1 cellular context compared by ENCODE assay signal in genomic region chr2:128027278-128027800, GRCh38.
A peak's percentile ranks its signal among the peaks of the same experiment; 100 is the strongest.
TF ChIP-seq lines count a peak whose summit lies in the region.

No MANE protein-coding gene starts in this region.

TF ChIP-seq in K562, 482 proteins besides CTCF, POLR2A, EP300 and RAD21 (continued from another document and continues in another):
- TF ChIP-seq CHAMP1 (IDR thresholded peaks at IDR 0.05), result no peak
- peak; percentile 85 for TF ChIP-seq TAF1 (IDR thresholded peaks at IDR 0.05; ENCODE audit: control insufficient read depth, extremely low read depth, insufficient read depth, low read length, severe bottlenecking)
- TF ChIP-seq RBFOX2 (IDR thresholded peaks at IDR 0.05; ENCODE audit: low read depth, low read length), result peak; percentile 58; the same call in 1 of the 2 replicates
- TF ChIP-seq TCF7L2 (IDR thresholded peaks at IDR 0.05; ENCODE audit: low read depth, low read length), result no peak
- no peak for TF ChIP-seq ZZZ3 (IDR thresholded peaks at IDR 0.05)
- TF ChIP-seq MAZ (CRISPR knock-in tag; conservative IDR thresholded peaks at IDR 0.05 in 1 of 2, IDR thresholded peaks at IDR 0.05 in 1 of 2), result peak in 1 of 2 experiments; percentile 41; a peak in 1 of 4 replicates
- TF ChIP-seq ZNF121 (CRISPR knock-in tag; conservative IDR thresholded peaks at IDR 0.05), result no peak
- no peak for TF ChIP-seq WHSC1 (IDR thresholded peaks at IDR 0.05; ENCODE audit: low read length)
- TF ChIP-seq PHB2 (IDR thresholded peaks at IDR 0.05; ENCODE audit: low read depth), result no peak
- no peak for TF ChIP-seq YBX1 (IDR thresholded peaks at IDR 0.05)
- no peak for TF ChIP-seq EP400 (IDR thresholded peaks at IDR 0.05)
- no peak for TF ChIP-seq ZNF174 (CRISPR knock-in tag; IDR thresholded peaks at IDR 0.05)
- TF ChIP-seq RBM25 (IDR thresholded peaks at IDR 0.05; ENCODE audit: low read depth, low read length, severe bottlenecking), result peak; percentile 98
- no peak for TF ChIP-seq DEAF1 (CRISPR knock-in tag; IDR thresholded peaks at IDR 0.05)
- TF ChIP-seq ATF1 (CRISPR knock-in tag; IDR thresholded peaks at IDR 0.05), result peak; percentile 33; the same call in 1 of the 2 replicates
- no peak for TF ChIP-seq ATF1 (tag; IDR thresholded peaks at IDR 0.05)
- no peak for TF ChIP-seq ZNF586 (CRISPR knock-in tag; conservative IDR thresholded peaks at IDR 0.05)
- no peak for TF ChIP-seq ZNF41 (CRISPR knock-in tag; conservative IDR thresholded peaks at IDR 0.05)
- no peak for TF ChIP-seq XRCC3 (IDR thresholded peaks at IDR 0.05)
- TF ChIP-seq ZNF146 (CRISPR knock-in tag; IDR thresholded peaks at IDR 0.05; ENCODE audit: unreplicated experiment), result no peak
- TF ChIP-seq CBX1 (IDR thresholded peaks at IDR 0.05; ENCODE audit: low read depth), result no peak
- no peak for TF ChIP-seq ARID4B (CRISPR knock-in tag; IDR thresholded peaks at IDR 0.05)
- TF ChIP-seq IRF2 (CRISPR knock-in tag; IDR thresholded peaks at IDR 0.05), result no peak
- no peak for TF ChIP-seq SREBF2 (CRISPR knock-in tag; IDR thresholded peaks at IDR 0.05)
- TF ChIP-seq PTTG1 (tag; IDR thresholded peaks at IDR 0.05; ENCODE audit: low read depth), result no peak
- no peak for TF ChIP-seq ETV1 (tag; conservative IDR thresholded peaks at IDR 0.05; ENCODE audit: low read depth)
- TF ChIP-seq NR0B1 (IDR thresholded peaks at IDR 0.05; ENCODE audit: partially characterized antibody), result no peak
- no peak for TF ChIP-seq ZBTB40 (IDR thresholded peaks at IDR 0.05)
- TF ChIP-seq ZBTB40 (CRISPR knock-in tag; IDR thresholded peaks at IDR 0.05), result no peak
- no peak for TF ChIP-seq MLLT1 (IDR thresholded peaks at IDR 0.05)
- no peak for TF ChIP-seq SFPQ (IDR thresholded peaks at IDR 0.05; ENCODE audit: low read depth, low read length)
- TF ChIP-seq POLR2G (IDR thresholded peaks at IDR 0.05; ENCODE audit: low read depth, low read length), result peak; percentile 41; the same call in 1 of the 2 replicates
- TF ChIP-seq GABPB1 (CRISPR knock-in tag; IDR thresholded peaks at IDR 0.05), result no peak
- TF ChIP-seq TFAP4 (CRISPR knock-in tag; IDR thresholded peaks at IDR 0.05; ENCODE audit: borderline replicate concordance), result no peak
- TF ChIP-seq MLX (CRISPR knock-in tag; conservative IDR thresholded peaks at IDR 0.05), result no peak
